In genomic region chrX:153970398-153971123, GRCh38 we compare ENCODE assay signal across 8 cellular contexts. TPM values are rescaled to one million over a fixed set of nuclear protein-coding genes. Genes with fewer than 3 reads are reported as not detected.
DNase-seq lines count a peak whose midpoint lies in the region; ATAC-seq and TF ChIP-seq lines count a peak whose summit lies in the region.

No MANE protein-coding gene starts in this region.

- no peaks in the 10 kb centered on the region for H3K9me3 ChIP-seq in IMR-90 (ENCODE audit: control insufficient read depth, insufficient read depth, low read length)
- H3K9me3 ChIP-seq in SK-N-SH = no peaks in the 10 kb centered on the region
- peaks cover 0 to 4% of the 10 kb centered on the region in 2 donors for H3K9me3 ChIP-seq in lung (ENCODE audit: control insufficient read depth in 2 of 2, insufficient read depth in 1 of 2, low read length in 1 of 2)
- no peaks in the 10 kb centered on the region for H3K9me3 ChIP-seq in testis

- peaks cover 12% of the 10 kb centered on the region; the same call in 1 of the 2 replicates for H3K9me1 ChIP-seq in IMR-90 (ENCODE audit: insufficient read depth, low read length)

- peak overlapping the region; percentile 82; the same call in 1 of the 2 replicates for H4K91ac ChIP-seq in IMR-90 (ENCODE audit: insufficient read depth, low read depth, low read length)

- no peak for TF ChIP-seq EP300 in SK-N-SH (IDR thresholded peaks at IDR 0.05; ENCODE audit: borderline replicate concordance in 1 of 2, low read depth in 1 of 2, low read length in 1 of 2)

- TF ChIP-seq CTCF in AG09309 (IDR thresholded peaks at IDR 0.05; ENCODE audit: control insufficient read depth, insufficient read depth, low read depth, low read length, missing control alignments) = no peak
- no peak for TF ChIP-seq CTCF in IMR-90 (conservative IDR thresholded peaks at IDR 0.05; ENCODE audit: low read depth, low read length)
- no peak for TF ChIP-seq CTCF in SK-N-SH (IDR thresholded peaks at IDR 0.05)
- no peak for TF ChIP-seq CTCF in lung (IDR thresholded peaks at IDR 0.05; ENCODE audit: control extremely low read depth, extremely low read depth)
- no peak for TF ChIP-seq CTCF in testis (IDR thresholded peaks at IDR 0.05)

- H4K5ac ChIP-seq in IMR-90 (ENCODE audit: low read depth, low read length) = peak overlapping the region; percentile 85

- H3K14ac ChIP-seq in IMR-90 (replicated peaks; ENCODE audit: low read depth, low read length) = peak overlapping the region; percentile 68; the same call in 1 of the 2 replicates

- H3K4ac ChIP-seq in IMR-90 (ENCODE audit: low read depth, low read length) = peak overlapping the region; percentile 91

- H3K4me2 ChIP-seq in IMR-90 (ENCODE audit: low read depth, low read length) (peak overlapping the region; percentile 93), SK-N-SH (peak overlapping the region; percentile 80)

- intact Hi-C loops in IMR-90 (cut with micrococcal nuclease) = loop anchor here (2.0 kb wide), 1 partner anchor 76 kb away; no protein-coding TSS in a partner anchor
- intact Hi-C loops in testis (cut with DNase I; ENCODE audit: low total_unique reads) = no loop called here

- H2BK20ac ChIP-seq in IMR-90 (ENCODE audit: low read depth, low read length) = no peak overlapping the region

- H3F3A ChIP-seq in SK-N-SH (replicated peaks; ENCODE audit: insufficient read depth) = peaks cover 7% of the 10 kb centered on the region

- peak overlapping the region; percentile 93 for H2BK5ac ChIP-seq in IMR-90 (ENCODE audit: low read depth, low read length, poor library complexity, severe bottlenecking)

- peak overlapping the region; percentile 95 for H3K9ac ChIP-seq in IMR-90 (ENCODE audit: low read depth, low read length)
- peak overlapping the region; percentile 98 for H3K9ac ChIP-seq in SK-N-SH

- peak overlapping the region; percentile 64; the same call in 1 of the 2 replicates for H2BK120ac ChIP-seq in IMR-90 (ENCODE audit: low read depth, low read length)

- no peak for TF ChIP-seq RAD21 in IMR-90 (IDR thresholded peaks at IDR 0.05; ENCODE audit: low read length)
- TF ChIP-seq RAD21 in SK-N-SH (IDR thresholded peaks at IDR 0.05; ENCODE audit: low read length) = no peak

- H4K8ac ChIP-seq in IMR-90 (ENCODE audit: low read depth in 2 of 2, low read length in 2 of 2) = peak overlapping the region; percentile 64 to 75; a peak in 3 of 4 replicates

- peak overlapping the region; percentile 99 for H2AK9ac ChIP-seq in IMR-90 (replicated peaks; ENCODE audit: low read depth, low read length, poor library complexity)

- no peak for TF ChIP-seq POLR2A in IMR-90 (IDR thresholded peaks at IDR 0.05; ENCODE audit: low read depth, low read length)
- TF ChIP-seq POLR2A in testis (IDR thresholded peaks at IDR 0.05) = no peak

- H3K27ac ChIP-seq in IMR-90 (ENCODE audit: insufficient read depth, low read length) (peak overlapping the region; percentile 100), SK-N-SH (ENCODE audit: low read depth in 2 of 2, low read length in 1 of 2) (peak overlapping the region; percentile 99), lung (ENCODE audit: low read depth in 1 of 2, low read length in 1 of 2) (peak overlapping the region; percentile 88 to 98), testis (peak overlapping the region; percentile 98 to 99)

- H3K56ac ChIP-seq in IMR-90 (ENCODE audit: extremely low read depth, insufficient read depth, low read length) = peak overlapping the region; percentile 91

- peak; percentile 34 for DNase-seq in AG09309 (ENCODE audit: low read depth)
- peak; percentile 71 for DNase-seq in IMR-90
- peak; percentile 77 for DNase-seq in SK-N-SH
- DNase-seq in ecto neural progenitor cell (ENCODE audit: low spot score) = peak; percentile 71
- no peak for DNase-seq in lung (ENCODE audit: low spot score)
- peak; percentile 42 for DNase-seq in testis
- no peak for DNase-seq in stimulated activated CD4-positive, alpha-beta T cell treated with anti-CD3 and anti-CD28 coated beads, Interleukin-1b, Interleukin-23, amount 100 ng/mL, for 48 hours

- H3K23ac ChIP-seq in IMR-90 (ENCODE audit: low read depth, low read length) = peak overlapping the region; percentile 76

- no peaks in the 10 kb centered on the region for H3K27me3 ChIP-seq in IMR-90 (ENCODE audit: control insufficient read depth, insufficient read depth, low read length)
- H3K27me3 ChIP-seq in SK-N-SH (ENCODE audit: insufficient read depth) = no peaks in the 10 kb centered on the region
- no peaks in the 10 kb centered on the region for H3K27me3 ChIP-seq in lung (ENCODE audit: control insufficient read depth, insufficient read depth)
- no peaks in the 10 kb centered on the region for H3K27me3 ChIP-seq in testis

- CTCF ChIA-PET in IMR-90 (lab: Yijun Ruan, JAX) (no interaction called here), SK-N-SH (lab: Yijun Ruan, JAX) (interaction anchor here (1.1 to 11.6 kb wide), 4 partner anchors 22 to 207 kb away, joined by 3 to 179 read pairs (median 10); partner anchors contain the start of gene RENBP)

- H2AFZ ChIP-seq in IMR-90 (replicated peaks; ENCODE audit: low read length, poor library complexity) (peak overlapping the region; percentile 99), SK-N-SH (ENCODE audit: low read depth) (0 out of 2 replicates have a peak overlapping the region, but pooled peaks have one; percentile 89)

- no TSS peak for BruUV-seq in IMR-90 (replicated peaks; lab: Mats Ljungman, UMichigan)

- H3K4me1 ChIP-seq in IMR-90 (ENCODE audit: control insufficient read depth, insufficient read depth, low read length) = peaks cover 24% of the 10 kb centered on the region
- peaks cover 16 to 51% of the 10 kb centered on the region in 2 experiments; a peak in 2 of 4 replicates for H3K4me1 ChIP-seq in SK-N-SH (ENCODE audit: control insufficient read depth in 1 of 2, insufficient read depth in 2 of 2, low read depth in 1 of 2, low read length in 1 of 2)
- peaks cover 0 to 33% of the 10 kb centered on the region in 2 donors for H3K4me1 ChIP-seq in lung (ENCODE audit: control insufficient read depth in 2 of 2, insufficient read depth in 2 of 2, low read length in 2 of 2)
- peaks cover 12% of the 10 kb centered on the region for H3K4me1 ChIP-seq in testis

- POLR2A ChIA-PET in IMR-90 (lab: Charles Lee; ENCODE audit: unreplicated experiment) = interaction anchor here (0.5 to 0.6 kb wide), 3 partner anchors 47 to 357 kb away, joined by 3 to 13 read pairs (median 6); no protein-coding TSS in a partner anchor
- POLR2A ChIA-PET in SK-N-SH (lab: Yijun Ruan, JAX) = interaction anchor here (0.6 to 1.4 kb wide), 5 partner anchors 36 to 204 kb away, joined by 3 read pairs; partner anchors contain the start of genes IDH3G, NAA10 and SSR4

- no peaks in the 10 kb centered on the region for H3K36me3 ChIP-seq in IMR-90 (ENCODE audit: control insufficient read depth, insufficient read depth, low read length)
- H3K36me3 ChIP-seq in SK-N-SH (replicated peaks in 1 of 2; ENCODE audit: control insufficient read depth in 1 of 2, insufficient read depth in 2 of 2, low read length in 1 of 2) = peaks cover 0 to 4% of the 10 kb centered on the region in 2 experiments
- no peaks in the 10 kb centered on the region for H3K36me3 ChIP-seq in lung (ENCODE audit: control insufficient read depth in 2 of 2, insufficient read depth in 2 of 2, low read length in 2 of 2)
- H3K36me3 ChIP-seq in testis (ENCODE audit: low read depth, missing control alignments) = no peaks in the 10 kb centered on the region

- H3K79me1 ChIP-seq in IMR-90 (ENCODE audit: low read depth in 1 of 2, low read length in 2 of 2) = peaks cover 14 to 33% of the 10 kb centered on the region in 2 experiments; a peak in 2 of 4 replicates

- peak overlapping the region; percentile 93 for H2AK5ac ChIP-seq in IMR-90 (ENCODE audit: low read depth, low read length)

- dilution Hi-C loops in IMR-90 (cut with HindIII; ENCODE audit: low sequenced_read_pairs, unreplicated experiment) = no loop called here

- H2BK15ac ChIP-seq in IMR-90 (ENCODE audit: low read depth, low read length) = no peak overlapping the region; the same call in 2 of the 3 replicates

- ATAC-seq in GM18502 (IDR thresholded peaks at IDR 0.05; ENCODE audit: poor library complexity, unreplicated experiment) (peak; percentile 13), IMR-90 (ENCODE audit: low read depth) (peak; percentile 8), lung (ENCODE audit: insufficient read depth, low FRiP score) (no peak)

- 7% methylated on average over 21 of the region's 47 CpGs; no CpG with 5 or more reads in 1 of the 2 experiments for WGBS in IMR-90 (ENCODE audit: extremely low coverage in 2 of 2, insufficient read length in 1 of 2), 2 experiments
- WGBS in SK-N-SH (ENCODE audit: low lambda C conversion rate) = 1% methylated on average over 22 of the region's 47 CpGs
- 1 to 10% methylated on average over 12 to 47 of the region's 47 CpGs for WGBS in lung, 2 donors
- 0% methylated on average over 3 to 35 of the region's 47 CpGs for WGBS in testis, 2 donors

- H3K79me2 ChIP-seq in SK-N-SH (ENCODE audit: insufficient read depth) = peaks cover 71% of the 10 kb centered on the region

- H3K18ac ChIP-seq in IMR-90 (ENCODE audit: low read depth, low read length) = peak overlapping the region; percentile 84; the same call in 1 of the 2 replicates

- H4K20me1 ChIP-seq in IMR-90 (ENCODE audit: insufficient read depth, low read length) (peaks cover 52% of the 10 kb centered on the region), SK-N-SH (ENCODE audit: insufficient read depth) (peaks cover 43% of the 10 kb centered on the region)

- H3K4me3 ChIP-seq in AG09309 (ENCODE audit: control insufficient read depth, low read depth, low read length) (peak overlapping the region; percentile 92), IMR-90 (ENCODE audit: insufficient read depth, low read depth, low read length) (peak overlapping the region; percentile 96), SK-N-SH (ENCODE audit: low read depth in 2 of 2, low read length in 1 of 2) (peak overlapping the region; percentile 90 to 98), lung (peak overlapping the region; percentile 85), testis (peak overlapping the region; percentile 74 to 88)

- H3K9me2 ChIP-seq in SK-N-SH = no peaks in the 10 kb centered on the region

- in situ Hi-C loops in IMR-90 (cut with MboI; ENCODE audit: low sequenced_read_pairs) = no loop called here

RNA-seq across cellular contexts. Expression of gene HCFC1, which starts 1.1 kb away (rescaled TPM):
- total RNA-seq in IMR-90 (2012; rRNA removed) (3.2 and 4.4 TPM in 2 replicates), lung (10 to 100 TPM; 25.3 to 59.4 TPM), testis (100 to 1,000 TPM; 102 to 115 TPM)
- polyA plus RNA-seq in IMR-90 (2012; rRNA removed) (17.6 and 19.0 TPM in 2 replicates), SK-N-SH (2012; rRNA removed) (4.7 and 9.5 TPM in 2 replicates), lung (10 to 100 TPM; 10.7 to 22.9 TPM), testis (ENCODE audit: insufficient read depth, low read depth, low replicate concordance) (32.3 TPM)
- polyA plus RNA-seq in IMR-90 (2012; cell fraction: cytosol; rRNA removed) = 12.9 and 16.8 TPM in 2 replicates
- polyA plus RNA-seq in IMR-90 (2012; cell fraction: nucleus; rRNA removed; ENCODE audit: low replicate concordance) = 21.4 and 46.2 TPM in 2 replicates
- polyA plus RNA-seq in SK-N-SH (2012; cell fraction: cytosol; rRNA removed) = 5.9 and 8.1 TPM in 2 replicates
- 27.0 and 39.1 TPM in 2 replicates for polyA plus RNA-seq in SK-N-SH (2012; cell fraction: nucleus; rRNA removed)

RNA-seq across cellular contexts. Expression of gene TMEM187, which starts 2.0 kb away (rescaled TPM):
- 2.8 and 3.4 TPM in 2 replicates for total RNA-seq in IMR-90 (2012; rRNA removed)
- polyA plus RNA-seq in IMR-90 (2012; rRNA removed) = 6.2 and 6.3 TPM in 2 replicates
- 4.8 and 12.1 TPM in 2 replicates for polyA plus RNA-seq in IMR-90 (2012; cell fraction: cytosol; rRNA removed)
- polyA plus RNA-seq in IMR-90 (2012; cell fraction: nucleus; rRNA removed; ENCODE audit: low replicate concordance) = 3.3 and 9.5 TPM in 2 replicates
- 9.4 and 10.9 TPM in 2 replicates for polyA plus RNA-seq in SK-N-SH (2012; rRNA removed)
- 4.6 and 6.8 TPM in 2 replicates for polyA plus RNA-seq in SK-N-SH (2012; cell fraction: cytosol; rRNA removed)
- 7.8 and 9.4 TPM in 2 replicates for polyA plus RNA-seq in SK-N-SH (2012; cell fraction: nucleus; rRNA removed)
- total RNA-seq in lung = 10 to 100 TPM in 1 of 2 donors, 1 to 10 TPM in 1; 1.8 to 11.4 TPM
- 1 to 10 TPM; 3.1 to 8.6 TPM for polyA plus RNA-seq in lung
- total RNA-seq in testis = 10 to 100 TPM; 13.1 to 15.7 TPM
- polyA plus RNA-seq in testis (ENCODE audit: insufficient read depth, low read depth, low replicate concordance) = 6.1 TPM

RNA-seq across cellular contexts. Expression of gene RENBP, which starts 26.1 kb away (rescaled TPM):
- 0.18 TPM in 1 of 2 replicates, not detected in the other for total RNA-seq in IMR-90 (2012; rRNA removed)
- 0.10 and 0.15 TPM in 2 replicates for polyA plus RNA-seq in IMR-90 (2012; rRNA removed)
- polyA plus RNA-seq in IMR-90 (2012; cell fraction: cytosol; rRNA removed) = 0.13 TPM in 1 of 2 replicates, not detected in the other
- 0.35 and 0.52 TPM in 2 replicates for polyA plus RNA-seq in IMR-90 (2012; cell fraction: nucleus; rRNA removed; ENCODE audit: low replicate concordance)
- 0.90 and 1.0 TPM in 2 replicates for polyA plus RNA-seq in SK-N-SH (2012; rRNA removed)
- polyA plus RNA-seq in SK-N-SH (2012; cell fraction: cytosol; rRNA removed) = 0.45 and 0.56 TPM in 2 replicates
- 3.0 and 3.2 TPM in 2 replicates for polyA plus RNA-seq in SK-N-SH (2012; cell fraction: nucleus; rRNA removed)
- 10 to 100 TPM; 16.6 to 53.5 TPM for total RNA-seq in lung
- 10 to 100 TPM; 70.4 to 90.8 TPM for polyA plus RNA-seq in lung
- 1 to 10 TPM; 2.8 to 3.4 TPM for total RNA-seq in testis
- polyA plus RNA-seq in testis (ENCODE audit: insufficient read depth, low read depth, low replicate concordance) = 4.8 TPM

RNA-seq across cellular contexts. Expression of gene NAA10, which starts 35.7 kb away (rescaled TPM):
- total RNA-seq in IMR-90 (2012; rRNA removed) (98.6 and 118 TPM in 2 replicates), lung (10 to 100 TPM; 33.1 to 92.0 TPM), testis (10 to 100 TPM; 46.7 to 52.8 TPM)
- polyA plus RNA-seq in IMR-90 (2012; rRNA removed) (150 and 172 TPM in 2 replicates), SK-N-SH (2012; rRNA removed) (192 and 229 TPM in 2 replicates), lung (100 to 1,000 TPM; 117 to 146 TPM), testis (ENCODE audit: insufficient read depth, low read depth, low replicate concordance) (33.9 TPM)
- polyA plus RNA-seq in IMR-90 (2012; cell fraction: cytosol; rRNA removed) = 86.7 and 192 TPM in 2 replicates
- polyA plus RNA-seq in IMR-90 (2012; cell fraction: nucleus; rRNA removed; ENCODE audit: low replicate concordance) = 176 and 320 TPM in 2 replicates
- 193 and 253 TPM in 2 replicates for polyA plus RNA-seq in SK-N-SH (2012; cell fraction: cytosol; rRNA removed)
- 502 and 579 TPM in 2 replicates for polyA plus RNA-seq in SK-N-SH (2012; cell fraction: nucleus; rRNA removed)

RNA-seq across cellular contexts. Expression of gene ARHGAP4, which starts 44.5 kb away (rescaled TPM):
- total RNA-seq in IMR-90 (2012; rRNA removed) = 0.18 and 0.28 TPM in 2 replicates
- 0.72 and 0.79 TPM in 2 replicates for polyA plus RNA-seq in IMR-90 (2012; rRNA removed)
- polyA plus RNA-seq in IMR-90 (2012; cell fraction: cytosol; rRNA removed) = 0.11 and 0.22 TPM in 2 replicates
- 3.0 and 7.9 TPM in 2 replicates for polyA plus RNA-seq in IMR-90 (2012; cell fraction: nucleus; rRNA removed; ENCODE audit: low replicate concordance)
- 1.6 and 2.2 TPM in 2 replicates for polyA plus RNA-seq in SK-N-SH (2012; rRNA removed)
- 0.45 and 0.94 TPM in 2 replicates for polyA plus RNA-seq in SK-N-SH (2012; cell fraction: cytosol; rRNA removed)
- polyA plus RNA-seq in SK-N-SH (2012; cell fraction: nucleus; rRNA removed) = 15.6 and 25.4 TPM in 2 replicates
- 10 to 100 TPM; 34.2 to 85.4 TPM for total RNA-seq in lung
- polyA plus RNA-seq in lung = 100 to 1,000 TPM in 1 of 2 donors, 10 to 100 TPM in 1; 75.3 to 114 TPM
- 10 to 100 TPM; 34.6 to 41.3 TPM for total RNA-seq in testis
- polyA plus RNA-seq in testis (ENCODE audit: insufficient read depth, low read depth, low replicate concordance) = 25.6 TPM

Comparison
In these comparisons a context has a peak if more than half of its experiments do, and no peak if none do; other contexts are left out.
1. DNase-seq: peak in AG09309 (single experiment), IMR-90 (single experiment), SK-N-SH (single experiment), ecto neural progenitor cell (single experiment) and testis (single experiment); none in lung (single experiment) and stimulated activated CD4-positive, alpha-beta T cell treated with anti-CD3 and anti-CD28 coated beads, Interleukin-1b, Interleukin-23, amount 100 ng/mL, for 48 hours (single experiment).
2. RNA of gene RENBP, which starts 26.1 kb away (polyA plus RNA-seq): 70.4 to 90.8 TPM in lung; 4.8 TPM in testis (single experiment), 0.45 to 3.2 TPM in SK-N-SH and 0.10 to 0.52 TPM in IMR-90; every median in the first group is over 10 times any median in the second.
3. Peak in every context shown above with its lines, with median percentiles within 50 percentile points of each other: H3K4me3 ChIP-seq and H3K27ac ChIP-seq.